Comparison of ENCODE assay signal across 8 cellular contexts in genomic region chr3:141486735-141487418, GRCh38. TPM values are rescaled to one million over a fixed set of nuclear protein-coding genes. Genes with fewer than 3 reads are reported as not detected.
DNase-seq lines count a peak whose midpoint lies in the region; ATAC-seq, FAIRE-seq and TF ChIP-seq lines count a peak whose summit lies in the region.

TSS of gene RASA2 (plus strand) at chr3:141487027. CDS start at chr3:141487084, 57 bp downstream.

- peak; percentile 78 for DNase-seq in GM19239 (ENCODE audit: insufficient read length, low spot score)
- DNase-seq in NCI-H526 (lab: John Stamatoyannopoulos, UW), result peak; percentile 58 to 95
- DNase-seq in activated CD4-positive, alpha-beta T cell treated with anti-CD3 and anti-CD28 coated beads, Interleukin-2, amount 50 U/mL, for 1 hour, result peak; percentile 62
- DNase-seq in dermis microvascular lymphatic vessel endothelial cell (ENCODE audit: low read depth in 2 of 2), result peak; percentile 33 to 79
- peak; percentile 26 for DNase-seq in HepG2 (ENCODE audit: low spot score)
- peak; percentile 68 for DNase-seq in stimulated activated CD4-positive, alpha-beta T cell treated with anti-CD3 and anti-CD28 coated beads, Interleukin-4, amount 100 ng/mL, for 1 hour

- BruUV-seq in HepG2 (replicated peaks; lab: Mats Ljungman, UMichigan), result no TSS peak

- in situ Hi-C loops in HepG2 (cut with HindIII; ENCODE audit: extremely low pct_ligation_motif_present, low pct_unique_long_range_greater_than_20kb), result no loop called here

- TF ChIP-seq POLR2A in HepG2 (IDR thresholded peaks at IDR 0.05; ENCODE audit: insufficient read depth in 1 of 2, low read depth in 2 of 2, low read length in 2 of 2), result peak; percentile 71 to 87; a peak in 3 of 4 replicates

- peak within 1 kb of the TSS; percentile 85 for H3K4me3 ChIP-seq in BLaER1
- H3K4me3 ChIP-seq in HepG2 (replicated peaks in 1 of 3; ENCODE audit: insufficient read depth in 1 of 3, low read depth in 2 of 3, low read length in 3 of 3), result peak within 1 kb of the TSS; percentile 86 to 90 (median 88)

- H3K27ac ChIP-seq in BLaER1 (peak within 1 kb of the TSS; percentile 81), HepG2 (ENCODE audit: extremely low read length, insufficient read depth, low read length) (peak within 1 kb of the TSS; percentile 82)

- peak; percentile 43; the same call in 1 of the 2 replicates for TF ChIP-seq RAD21 in HepG2 (CRISPR knock-in tag; IDR thresholded peaks at IDR 0.05)

- H3K27me3 ChIP-seq in BLaER1 (no peaks in the 10 kb centered on the region), HepG2 (ENCODE audit: control insufficient read depth in 1 of 2, insufficient read depth in 2 of 2, low read length in 2 of 2) (no peaks in the 10 kb centered on the region)

- H2AFZ ChIP-seq in HepG2 (ENCODE audit: low read length), result peak within 1 kb of the TSS; percentile 85

- WGBS in HepG2 (ENCODE audit: low lambda C conversion rate), result 0% methylated on average over 1 of the region's 86 CpGs

- H3K9me3 ChIP-seq in BLaER1 (no peaks in the 10 kb centered on the region), HepG2 (ENCODE audit: low read length) (no peaks in the 10 kb centered on the region)

- H3K4me2 ChIP-seq in BLaER1 (peak within 1 kb of the TSS; percentile 81), HepG2 (ENCODE audit: low read depth, low read length) (peak within 1 kb of the TSS; percentile 93)

- intact Hi-C loops in HepG2 (cut with micrococcal nuclease; ENCODE audit: unreplicated experiment), result loop anchor here (10.0 kb wide), 1 partner anchor 388 kb away; the partner anchor contains the start of gene ATP1B3

- peak within 1 kb of the TSS; percentile 86 for H3K9ac ChIP-seq in BLaER1
- H3K9ac ChIP-seq in HepG2 (ENCODE audit: insufficient read depth, low read depth, low read length), result peak within 1 kb of the TSS; percentile 83

- TF ChIP-seq EP300 in HepG2 (IDR thresholded peaks at IDR 0.05; ENCODE audit: low read depth in 2 of 2, low read length in 2 of 2) (no peak), HepG2 (CRISPR knock-in tag; IDR thresholded peaks at IDR 0.05; ENCODE audit: borderline replicate concordance) (no peak)

- POLR2A ChIA-PET in HepG2 (lab: Yijun Ruan, JAX), result interaction anchor here (0.9 to 1.7 kb wide), 5 partner anchors 16 to 163 kb away, joined by 3 to 8 read pairs (median 4); no protein-coding TSS in a partner anchor

- H4K20me1 ChIP-seq in BLaER1, result peaks cover 39% of the 10 kb centered on the region
- no peaks in the 10 kb centered on the region for H4K20me1 ChIP-seq in HepG2 (ENCODE audit: insufficient read depth, low read length)

- no peak for FAIRE-seq in GM19239 (lab: Jason Lieb, UNC)
- no peak for FAIRE-seq in HepG2 (lab: Jason Lieb, UNC)

- TF ChIP-seq CTCF in HepG2 (CRISPR knock-in tag; IDR thresholded peaks at IDR 0.05), result no peak

- ATAC-seq in HG03442 (IDR thresholded peaks at IDR 0.05; ENCODE audit: unreplicated experiment) (peak; percentile 67), HepG2 (peak; percentile 83)

- CTCF ChIA-PET in HepG2 (lab: Yijun Ruan, JAX; ENCODE audit: low intra/inter-chr PET ratio, low total read pairs), result no interaction called here

- H3K36me3 ChIP-seq in BLaER1 (no peaks in the 10 kb centered on the region), HepG2 (replicated peaks in 1 of 2; ENCODE audit: control insufficient read depth in 1 of 2, insufficient read depth in 2 of 2, low read length in 2 of 2) (no peaks in the 10 kb centered on the region)

- peaks cover 41% of the 10 kb centered on the region for H3K79me2 ChIP-seq in HepG2 (ENCODE audit: insufficient read depth, low read length)

- H3K4me1 ChIP-seq in BLaER1 (peaks cover 29% of the 10 kb centered on the region), HepG2 (ENCODE audit: insufficient read depth, low read length) (peaks cover 66% of the 10 kb centered on the region)

TF ChIP-seq in HepG2, 621 proteins besides CTCF, POLR2A, EP300 and RAD21 (continues in another document):
- no peak; the same call in 1 of the 2 replicates for TF ChIP-seq HOXD1 (CRISPR knock-in tag; IDR thresholded peaks at IDR 0.05)
- no peak for TF ChIP-seq ZNF512B (CRISPR knock-in tag; IDR thresholded peaks at IDR 0.05; ENCODE audit: borderline replicate concordance)
- TF ChIP-seq ZNF672 (CRISPR knock-in tag; IDR thresholded peaks at IDR 0.05), result 0 out of 2 replicates have a peak, but pooled peaks have one; percentile 30
- no peak for TF ChIP-seq HMG20A (CRISPR knock-in tag; IDR thresholded peaks at IDR 0.05; ENCODE audit: borderline replicate concordance)
- no peak for TF ChIP-seq AKAP8 (CRISPR knock-in tag; IDR thresholded peaks at IDR 0.05)
- no peak for TF ChIP-seq ZNF333 (CRISPR knock-in tag; IDR thresholded peaks at IDR 0.05; ENCODE audit: borderline replicate concordance)
- TF ChIP-seq ZNF34 (CRISPR knock-in tag; IDR thresholded peaks at IDR 0.05; ENCODE audit: borderline replicate concordance), result peak; percentile 51; the same call in 1 of the 2 replicates
- peak; percentile 79 for TF ChIP-seq POLR2G (IDR thresholded peaks at IDR 0.05; ENCODE audit: low read depth, low read length)
- TF ChIP-seq CCDC6 (CRISPR knock-in tag; IDR thresholded peaks at IDR 0.05), result peak; percentile 31; the same call in 1 of the 2 replicates
- no peak for TF ChIP-seq PHF5A (CRISPR knock-in tag; IDR thresholded peaks at IDR 0.05; ENCODE audit: low read depth, unreplicated experiment)
- no peak for TF ChIP-seq KLF13 (CRISPR knock-in tag; IDR thresholded peaks at IDR 0.05)
- TF ChIP-seq LCORL (IDR thresholded peaks at IDR 0.05), result no peak
- no peak for TF ChIP-seq LCORL (CRISPR knock-in tag; IDR thresholded peaks at IDR 0.05)
- no peak for TF ChIP-seq HMGXB4 (CRISPR knock-in tag; IDR thresholded peaks at IDR 0.05; ENCODE audit: borderline replicate concordance in 1 of 2, low read depth in 1 of 2)
- no peak for TF ChIP-seq ZNF761 (CRISPR knock-in tag; conservative IDR thresholded peaks at IDR 0.05)
- peak; percentile 32; the same call in 1 of the 2 replicates for TF ChIP-seq ZSCAN21 (CRISPR knock-in tag; IDR thresholded peaks at IDR 0.05; ENCODE audit: borderline replicate concordance)
- 0 out of 2 replicates have a peak, but pooled peaks have one; percentile 14 for TF ChIP-seq ZNF564 (CRISPR knock-in tag; IDR thresholded peaks at IDR 0.05)

RNA-seq across cellular contexts. Expression of gene RASA2, which starts in this region (rescaled TPM):
- total RNA-seq in dermis microvascular lymphatic vessel endothelial cell (5.3 and 7.0 TPM in 2 replicates), HepG2 (2016; rRNA removed; fragmentation: Illumina TruSeq; extraction: Trizol) (8.5 and 10.7 TPM in 2 replicates)
- total RNA-seq in HepG2 (2016; cell fraction: cytosol; rRNA removed; fragmentation: Illumina TruSeq; extraction: Trizol; ENCODE audit: low read depth), result 3.6 and 5.2 TPM in 2 replicates
- 8.6 and 10.3 TPM in 2 replicates for total RNA-seq in HepG2 (2016; cell fraction: insoluble cytoplasmic fraction; rRNA removed; fragmentation: Illumina TruSeq; extraction: Trizol)
- total RNA-seq in HepG2 (2016; cell fraction: membrane; rRNA removed; fragmentation: Illumina TruSeq; extraction: Trizol), result 3.4 and 4.9 TPM in 2 replicates
- 14.0 and 14.2 TPM in 2 replicates for total RNA-seq in HepG2 (2016; cell fraction: nucleus; rRNA removed; fragmentation: Illumina TruSeq; extraction: Trizol)
- 4.8 and 5.4 TPM in 2 replicates for polyA plus RNA-seq in HepG2 (2011; rRNA removed)
- 1.7 and 2.9 TPM in 2 replicates for polyA plus RNA-seq in HepG2 (2011; cell fraction: cytosol; rRNA removed)
- 5.9 and 7.2 TPM in 2 replicates for polyA plus RNA-seq in HepG2 (2011; cell fraction: nucleus; rRNA removed)
- polyA plus RNA-seq in HepG2 (2012), result 4.2 and 4.9 TPM in 2 replicates
- polyA plus RNA-seq in HepG2 (2016; cell fraction: cytosol; fragmentation: Illumina TruSeq; extraction: Trizol; ENCODE audit: low read depth), result 0.27 and 0.46 TPM in 2 replicates
- polyA plus RNA-seq in HepG2 (2016; cell fraction: insoluble cytoplasmic fraction; fragmentation: Illumina TruSeq; extraction: Trizol; ENCODE audit: low read depth), result 6.2 and 6.4 TPM in 2 replicates
- 1.2 TPM in 2 replicates for polyA plus RNA-seq in HepG2 (2016; cell fraction: membrane; fragmentation: Illumina TruSeq; extraction: Trizol; ENCODE audit: low read depth)
- 13.4 and 13.5 TPM in 2 replicates for polyA plus RNA-seq in HepG2 (2016; cell fraction: nucleus; fragmentation: Illumina TruSeq; extraction: Trizol; ENCODE audit: insufficient read depth, low read depth)
- polyA minus RNA-seq in HepG2 (2011; rRNA and poly(A)+ RNA removed; ENCODE audit: low replicate concordance), result 2.8 and 4.0 TPM in 2 replicates
- polyA minus RNA-seq in HepG2 (2011; cell fraction: cytosol; rRNA and poly(A)+ RNA removed), result 6.3 and 7.7 TPM in 2 replicates
- polyA minus RNA-seq in HepG2 (2011; cell fraction: nucleus; rRNA and poly(A)+ RNA removed), result 19.6 and 20.8 TPM in 2 replicates

Comparison
In these comparisons a context has a peak if more than half of its experiments do, and no peak if none do; other contexts are left out.
1. Peak in every context shown above with its lines: DNase-seq, ATAC-seq, H3K4me3 ChIP-seq and H3K27ac ChIP-seq.
2. DNase-seq: peak in every context shown above with its lines; median percentile 78 in GM19239; 76 in NCI-H526; 68 in stimulated activated CD4-positive, alpha-beta T cell treated with anti-CD3 and anti-CD28 coated beads, Interleukin-4, amount 100 ng/mL, for 1 hour; 62 in activated CD4-positive, alpha-beta T cell treated with anti-CD3 and anti-CD28 coated beads, Interleukin-2, amount 50 U/mL, for 1 hour; 56 in dermis microvascular lymphatic vessel endothelial cell; 26 in HepG2.